In the genomic region with DNA sequence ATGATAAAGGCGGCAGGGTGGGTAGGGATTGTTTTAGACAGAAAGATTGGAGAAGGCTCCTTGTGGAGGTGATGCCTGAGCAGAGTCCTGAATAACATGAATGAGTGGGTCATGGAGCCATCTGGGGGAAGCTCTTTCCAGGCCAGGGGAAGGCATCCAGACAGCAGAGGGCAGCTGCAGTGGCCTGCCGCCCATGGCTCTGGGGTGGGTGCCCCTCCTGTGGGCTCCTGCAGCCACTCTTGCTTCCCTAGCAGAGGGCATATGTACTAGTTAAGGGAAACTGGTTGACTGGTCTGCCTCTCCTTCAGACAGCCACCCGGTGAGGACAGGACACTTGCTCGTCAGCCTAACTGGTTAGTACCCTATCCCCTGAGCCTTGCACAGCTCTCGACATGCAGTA, we compare ENCODE assay signal across 26 cellular contexts. TPM values are rescaled to one million over a fixed set of nuclear protein-coding genes. Genes with fewer than 3 reads are reported as not detected.
DNase-seq lines count a peak whose midpoint lies in the region; TF ChIP-seq lines count a peak whose summit lies in the region.
"Had no signal": no experiment of that assay in that cellular context is flagged by ENCODE, and none has a peak within 500 bp of the region (broad histone marks: within the 10 kb centered on the region; RNA-seq: fewer than 3 reads in every experiment).

No MANE protein-coding gene starts in this region.

- no peak for TF ChIP-seq POLR2A in NB4 (IDR thresholded peaks at IDR 0.05; ENCODE audit: extremely low read depth, insufficient read length)

- no peak overlapping the region for H3K9ac ChIP-seq in skeletal muscle satellite cell (ENCODE audit: low read depth, low read length)
- H3K9ac ChIP-seq: parathyroid adenoma had no signal

- peaks cover 16% of the 10 kb centered on the region for H3K4me1 ChIP-seq in skeletal muscle satellite cell (ENCODE audit: control insufficient read depth, insufficient read depth, low read length)
- H3K4me1 ChIP-seq: colonic mucosa had no signal

- peak; percentile 24 for DNase-seq in EH (ENCODE audit: low read depth)
- DNase-seq in NB4 (ENCODE audit: low read depth), result peak; percentile 27
- peak; percentile 6 for DNase-seq in fibroblast of pulmonary artery (ENCODE audit: low read depth)
- no peak for DNase-seq in mucosa of gallbladder (ENCODE audit: low spot score)
- no peak for DNase-seq in putamen (ENCODE audit: low spot score)
- DNase-seq in GM20000 (ENCODE audit: low spot score), result no peak
- DNase-seq: activated CD4-positive, alpha-beta T cell treated with anti-CD3 and anti-CD28 coated beads for 1 hour; activated gamma-delta T cell treated with Interleukin-2 at 50 U/mL for 16 hours; activated T-cell treated with anti-CD3 and anti-CD28 coated beads, Interleukin-2, amount 50 U/mL, for 24 hours; body of pancreas; CD4-positive, alpha-beta memory T cell; colonic mucosa; DMS53; effector memory CD8-positive, alpha-beta T cell; Karpas-422; left ventricle myocardium superior; NCI-H1105; NCI-H2081; NCI-H345; OCI-M1; Right ventricle myocardium superior; sigmoid colon; transverse colon had no signal

- H3K36me3 ChIP-seq in skeletal muscle satellite cell (ENCODE audit: insufficient read depth, low read length), result no peaks in the 10 kb centered on the region
- H3K36me3 ChIP-seq: colonic mucosa, sigmoid colon, transverse colon had no signal

- H3K4me3 ChIP-seq in NB4 (ENCODE audit: low read depth, low read length), result no peak overlapping the region
- no peak overlapping the region for H3K4me3 ChIP-seq in fibroblast of pulmonary artery (replicated peaks; ENCODE audit: low read depth, low read length)
- no peak overlapping the region for H3K4me3 ChIP-seq in skeletal muscle satellite cell (ENCODE audit: low read length)
- H3K4me3 ChIP-seq: body of pancreas, colonic mucosa, GM12878, sigmoid colon, transverse colon had no signal

- H3K9me3 ChIP-seq in skeletal muscle satellite cell (replicated peaks; ENCODE audit: low read length), result no peaks in the 10 kb centered on the region
- H3K9me3 ChIP-seq: body of pancreas, colonic mucosa, sigmoid colon, transverse colon had no signal

- peaks cover 21% of the 10 kb centered on the region for H3K27me3 ChIP-seq in skeletal muscle satellite cell (ENCODE audit: control insufficient read depth, insufficient read depth, low read length)
- H3K27me3 ChIP-seq: body of pancreas, colonic mucosa, sigmoid colon, transverse colon had no signal

- TF ChIP-seq CTCF in NB4 (IDR thresholded peaks at IDR 0.05; ENCODE audit: low read depth, low read length) (no peak), fibroblast of pulmonary artery (IDR thresholded peaks at IDR 0.05; ENCODE audit: low read length, missing control alignments) (no peak), GM20000 (IDR thresholded peaks at IDR 0.05; ENCODE audit: extremely low read depth, missing control alignments) (no peak)

- H3K4me2 ChIP-seq in skeletal muscle satellite cell (ENCODE audit: low read length), result peak overlapping the region; percentile 1

RNA-seq across cellular contexts. Expression of gene SLC1A4, which starts 46.5 kb away (rescaled TPM):
- 4.8 and 6.8 TPM in 2 replicates for total RNA-seq in skeletal muscle satellite cell (2012; rRNA removed)
- 14.3 TPM for total RNA-seq in mucosa of gallbladder

Comparison
In these comparisons a context has a peak if more than half of its experiments do, and no peak if none do; other contexts are left out.
1. DNase-seq: peak in EH (single experiment), NB4 (single experiment) and fibroblast of pulmonary artery (single experiment); none in mucosa of gallbladder (single experiment), putamen (single experiment) and GM20000 (single experiment).